In the genomic region with DNA sequence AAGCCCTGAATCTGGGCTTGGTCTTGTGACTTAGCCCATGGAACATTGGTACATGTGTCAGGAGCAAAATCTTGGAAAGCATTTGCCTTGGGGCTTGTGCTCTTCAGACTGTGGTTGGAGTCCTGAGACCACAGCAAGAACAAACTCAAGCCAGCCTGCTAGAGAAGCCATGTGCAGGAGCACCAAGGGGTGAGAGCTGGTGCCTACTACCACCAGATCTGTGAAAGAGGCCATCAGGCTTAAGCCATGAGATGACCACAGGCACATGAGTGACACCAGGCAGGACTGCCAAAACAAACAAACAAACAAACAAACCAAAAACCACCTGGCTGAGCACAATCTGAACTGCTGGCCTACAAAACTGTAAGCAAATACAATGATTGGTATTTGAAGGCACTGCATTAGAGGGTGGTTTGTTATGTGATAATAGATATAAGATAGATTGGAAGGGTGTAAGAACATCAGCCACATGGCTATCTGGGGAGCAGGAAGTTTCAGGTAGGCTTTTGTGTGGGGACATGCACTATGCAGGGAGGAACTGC, we compare ENCODE assay signal across 22 cellular contexts. TPM values are rescaled to one million over a fixed set of nuclear protein-coding genes. Genes with fewer than 3 reads are reported as not detected.
"Had no signal": no experiment of that assay in that cellular context is flagged by ENCODE, and none has a peak within 500 bp of the region (broad histone marks: within the 10 kb centered on the region; RNA-seq: fewer than 3 reads in every experiment).

No MANE protein-coding gene starts in this region.

- H3K4me3 ChIP-seq: colonic mucosa, esophagus squamous epithelium, gastrocnemius medialis, heart right ventricle, left lung, lower lobe of right lung, mucosa of descending colon had no signal

- H3K36me3 Mint-ChIP-seq: naive B cell had no signal

- H3K27ac Mint-ChIP-seq: dendritic cell treated with granulocyte-macrophage colony-stimulating factor and Interleukin-4, amounts not matched to agents 40 ng/mL and 50 ng/mL, for 4 days; effector memory CD8-positive, alpha-beta T cell; endodermal cell; naive B cell had no signal

- H3K4me3 Mint-ChIP-seq: dendritic cell treated with granulocyte-macrophage colony-stimulating factor and Interleukin-4, amounts not matched to agents 40 ng/mL and 50 ng/mL, for 4 days; effector memory CD8-positive, alpha-beta T cell; endodermal cell; naive B cell had no signal

- H3K9me3 Mint-ChIP-seq: dendritic cell treated with granulocyte-macrophage colony-stimulating factor and Interleukin-4, amounts not matched to agents 40 ng/mL and 50 ng/mL, for 4 days; effector memory CD8-positive, alpha-beta T cell; endodermal cell had no signal

- H3K9me3 ChIP-seq: colonic mucosa, esophagus squamous epithelium, gastrocnemius medialis, left lung, lower lobe of right lung, mucosa of descending colon had no signal

- H3K36me3 ChIP-seq: colonic mucosa, esophagus squamous epithelium, gastrocnemius medialis, heart right ventricle, left lung, lower lobe of right lung had no signal

- ATAC-seq: effector memory CD8-positive, alpha-beta T cell; gastrocnemius medialis; heart right ventricle; left cardiac atrium; left lung; left ventricle myocardium superior; lower lobe of right lung; mucosa of descending colon had no signal

- H3K4me1 Mint-ChIP-seq: endodermal cell, naive B cell had no signal

- H3K27ac ChIP-seq: colonic mucosa, epithelial cell of prostate, esophagus squamous epithelium, gastrocnemius medialis, heart right ventricle, left lung, lower lobe of right lung had no signal

- H3K27me3 ChIP-seq: colonic mucosa had no signal

- H3K4me1 ChIP-seq: colonic mucosa, esophagus squamous epithelium, gastrocnemius medialis, heart right ventricle, left lung, lower lobe of right lung had no signal

- DNase-seq: colonic mucosa; cortex of kidney; effector CD8-positive, alpha-beta T cell; effector memory CD8-positive, alpha-beta T cell; endodermal cell; esophagus squamous epithelium; foreskin fibroblast; foreskin melanocyte; gastrocnemius medialis; glutamatergic neuron; head of caudate nucleus; heart right ventricle; hippocampal formation; left cardiac atrium; left lung; left ventricle myocardium superior; lower lobe of right lung; mucosa of descending colon; naive B cell had no signal

RNA-seq across cellular contexts. Expression of a gene that starts 9.0 kb away (rescaled TPM):
- total RNA-seq: dermis microvascular lymphatic vessel endothelial cell had no signal
